Comparison of ENCODE assay signal across 15 cellular contexts in genomic region chr13:35930665-35931631, GRCh38.
A peak's percentile ranks its signal among the peaks of the same experiment; 100 is the strongest.
DNase-seq lines count a peak whose midpoint lies in the region; ATAC-seq, FAIRE-seq and TF ChIP-seq lines count a peak whose summit lies in the region.
"Had no signal": no experiment of that assay in that cellular context is flagged by ENCODE, and none has a peak within 500 bp of the region (broad histone marks: within the 10 kb centered on the region; RNA-seq: fewer than 3 reads in every experiment).

No MANE protein-coding gene starts in this region.

- FAIRE-seq in bronchial epithelial cell (lab: Jason Lieb, UNC), result no peak
- FAIRE-seq: H54 had no signal

- ATAC-seq in GM18499 (IDR thresholded peaks at IDR 0.05; ENCODE audit: insufficient read depth, unreplicated experiment) (peak; percentile 81), GM19463 (IDR thresholded peaks at IDR 0.05; ENCODE audit: unreplicated experiment) (peak; percentile 77), HG03097 (IDR thresholded peaks at IDR 0.05; ENCODE audit: low FRiP score, unreplicated experiment) (peak; percentile 89), mucosa of descending colon (no peak)
- ATAC-seq: esophagus mucosa had no signal

- no peaks in the 10 kb centered on the region for H3K27me3 ChIP-seq in bronchial epithelial cell (ENCODE audit: control insufficient read depth, insufficient read depth, low read length)
- H3K27me3 ChIP-seq: brain microvascular endothelial cell had no signal

- H3K4me1 Mint-ChIP-seq in T-helper 2 cell treated with Interferon-gamma antibody and Interleukin-4, amounts not matched to agents 5 μg/mL and 100 μg/mL, for 36 hours (ENCODE audit: low read depth), result no peaks in the 10 kb centered on the region
- H3K4me1 Mint-ChIP-seq: B cell had no signal

- H3K36me3 Mint-ChIP-seq in T-helper 2 cell treated with Interferon-gamma antibody and Interleukin-4, amounts not matched to agents 5 μg/mL and 100 μg/mL, for 36 hours (ENCODE audit: low read depth), result no peaks in the 10 kb centered on the region

- no peaks in the 10 kb centered on the region for H3K4me1 ChIP-seq in mucosa of descending colon (ENCODE audit: low read depth)

- H3K27ac Mint-ChIP-seq in T-helper 2 cell treated with Interferon-gamma antibody and Interleukin-4, amounts not matched to agents 5 μg/mL and 100 μg/mL, for 36 hours, result no peak overlapping the region
- H3K27ac Mint-ChIP-seq: B cell had no signal

- H3K9me3 Mint-ChIP-seq in T-helper 2 cell treated with Interferon-gamma antibody and Interleukin-4, amounts not matched to agents 5 μg/mL and 100 μg/mL, for 36 hours, result peaks cover 19% of the 10 kb centered on the region

- no peak overlapping the region for H3K4me3 Mint-ChIP-seq in T-helper 2 cell treated with Interferon-gamma antibody and Interleukin-4, amounts not matched to agents 5 μg/mL and 100 μg/mL, for 36 hours
- H3K4me3 Mint-ChIP-seq: B cell had no signal

- no peaks in the 10 kb centered on the region for H3K27me3 Mint-ChIP-seq in T-helper 2 cell treated with Interferon-gamma antibody and Interleukin-4, amounts not matched to agents 5 μg/mL and 100 μg/mL, for 36 hours (ENCODE audit: low read depth)
- H3K27me3 Mint-ChIP-seq: B cell had no signal

- H3K36me3 ChIP-seq in bronchial epithelial cell (ENCODE audit: control insufficient read depth, insufficient read depth, low read length) (no peaks in the 10 kb centered on the region), mucosa of descending colon (ENCODE audit: low read depth) (no peaks in the 10 kb centered on the region)
- H3K36me3 ChIP-seq: brain microvascular endothelial cell had no signal

- peak; percentile 1 for DNase-seq in bronchial epithelial cell (ENCODE audit: low read depth)
- no peak for DNase-seq in NCI-H1092 (lab: John Stamatoyannopoulos, UW)
- DNase-seq in T-helper 2 cell treated with Interferon-gamma antibody and Interleukin-4, amounts not matched to agents 5 μg/mL and 100 μg/mL, for 36 hours (ENCODE audit: low spot score), result no peak
- no peak for DNase-seq in putamen (ENCODE audit: low spot score)
- DNase-seq in mucosa of descending colon, result no peak
- DNase-seq: activated T-cell treated with anti-CD3 and anti-CD28 coated beads, Interleukin-2, amount 50 U/mL, for 48 hours; brain microvascular endothelial cell; SHP77; stimulated activated naive CD4-positive, alpha-beta T cell treated with Interleukin-2 at 50 U/mL for 16 hours had no signal

- H3K9me3 ChIP-seq in mucosa of descending colon, result no peaks in the 10 kb centered on the region

- H3K4me3 ChIP-seq in bronchial epithelial cell (ENCODE audit: low read depth, low read length), result no peak overlapping the region
- no peak overlapping the region for H3K4me3 ChIP-seq in mucosa of descending colon

- intact Hi-C loops in mucosa of descending colon (cut with DNase I, micrococcal nuclease), result no loop called here

- TF ChIP-seq CTCF in bronchial epithelial cell (IDR thresholded peaks at IDR 0.05; ENCODE audit: insufficient read depth, low read length, severe bottlenecking) (no peak), mucosa of descending colon (IDR thresholded peaks at IDR 0.05) (no peak)
